ENCODE assay signal across 2 cellular contexts in genomic region chr6:45454008-45454911, GRCh38.
A peak's percentile ranks its signal among the peaks of the same experiment; 100 is the strongest.
TF ChIP-seq lines count a peak whose summit lies in the region.

No MANE protein-coding gene starts in this region.

TF ChIP-seq in IMR-90, 13 proteins besides CTCF, POLR2A, EP300 and RAD21:
- TF ChIP-seq BHLHE40 (IDR thresholded peaks at IDR 0.05; ENCODE audit: low read depth, low read length) (0 out of 2 replicates have a peak, but pooled peaks have one; percentile 9), RCOR1 (IDR thresholded peaks at IDR 0.05; ENCODE audit: insufficient replicate concordance, low read length) (no peak), FOS (IDR thresholded peaks at IDR 0.05; ENCODE audit: low read depth, low read length) (peak; percentile 92), CEBPB (IDR thresholded peaks at IDR 0.05; ENCODE audit: low read depth, low read length) (no peak), MAFK (IDR thresholded peaks at IDR 0.05; ENCODE audit: low read depth, low read length) (0 out of 2 replicates have a peak, but pooled peaks have one; percentile 23)

TF ChIP-seq in K562, 482 proteins besides CTCF, POLR2A, EP300 and RAD21:
- TF ChIP-seq FOS (IDR thresholded peaks at IDR 0.05; ENCODE audit: extremely low read depth, insufficient read length), result peak; percentile 48
- TF ChIP-seq ZBTB7A (IDR thresholded peaks at IDR 0.05; ENCODE audit: borderline replicate concordance, control insufficient read depth, low read depth, low read length), result no peak
- no peak for TF ChIP-seq ZNF212 (CRISPR knock-in tag; IDR thresholded peaks at IDR 0.05)
- TF ChIP-seq NCOR1 (IDR thresholded peaks at IDR 0.05), result 0 out of 2 replicates have a peak, but pooled peaks have one; percentile 12
- peak; percentile 74 for TF ChIP-seq DPF2 (IDR thresholded peaks at IDR 0.05)
- peak; percentile 63 for TF ChIP-seq MEIS2 (IDR thresholded peaks at IDR 0.05; ENCODE audit: partially characterized antibody)
- TF ChIP-seq FOXA3 (CRISPR knock-in tag; conservative IDR thresholded peaks at IDR 0.05 in 1 of 2, IDR thresholded peaks at IDR 0.05 in 1 of 2), result peak in 1 of 2 experiments; percentile 32; a peak in 1 of 4 replicates
- peak; percentile 96 for TF ChIP-seq ATF3 (IDR thresholded peaks at IDR 0.05)
- TF ChIP-seq ATF3 (CRISPR knock-in tag; conservative IDR thresholded peaks at IDR 0.05), result no peak
- peak; percentile 54; the same call in 1 of the 2 replicates for TF ChIP-seq HMG20A (CRISPR knock-in tag; conservative IDR thresholded peaks at IDR 0.05)
- TF ChIP-seq HEY1 (CRISPR knock-in tag; IDR thresholded peaks at IDR 0.05; ENCODE audit: borderline replicate concordance), result no peak
- no peak for TF ChIP-seq SNAPC5 (CRISPR knock-in tag; IDR thresholded peaks at IDR 0.05)
- TF ChIP-seq SMARCA4 (IDR thresholded peaks at IDR 0.05), result peak; percentile 81; the same call in 1 of the 2 replicates
- TF ChIP-seq POLR2H (tag; IDR thresholded peaks at IDR 0.05; ENCODE audit: low read depth), result 0 out of 2 replicates have a peak, but pooled peaks have one; percentile 22
- TF ChIP-seq JUNB (CRISPR knock-in tag; conservative IDR thresholded peaks at IDR 0.05), result peak; percentile 74; the same call in 1 of the 2 replicates
- TF ChIP-seq ATF7 (IDR thresholded peaks at IDR 0.05), result peak; percentile 54; the same call in 1 of the 2 replicates
- 0 out of 2 replicates have a peak, but pooled peaks have one; percentile 22 for TF ChIP-seq ZBTB9 (CRISPR knock-in tag; IDR thresholded peaks at IDR 0.05)
- TF ChIP-seq ARID3A (IDR thresholded peaks at IDR 0.05; ENCODE audit: borderline replicate concordance, low read depth, low read length), result peak; percentile 35; the same call in 1 of the 2 replicates
- TF ChIP-seq ZC3H4 (CRISPR knock-in tag; IDR thresholded peaks at IDR 0.05; ENCODE audit: borderline replicate concordance), result no peak
- TF ChIP-seq ARID1B (IDR thresholded peaks at IDR 0.05), result peak; percentile 76
- 0 out of 2 replicates have a peak, but pooled peaks have one; percentile 44 for TF ChIP-seq FOXP1 (CRISPR knock-in tag; IDR thresholded peaks at IDR 0.05)
- TF ChIP-seq ETV6 (IDR thresholded peaks at IDR 0.05; ENCODE audit: borderline replicate concordance in 1 of 2, low read depth in 2 of 2, low read length in 1 of 2), result 0 out of 4 replicates have a peak, but pooled peaks of 1 of the 2 experiments have one; percentile 41
- no peak for TF ChIP-seq ETV6 (CRISPR knock-in tag; IDR thresholded peaks at IDR 0.05; ENCODE audit: borderline replicate concordance)
- peak; percentile 93 for TF ChIP-seq JUN (IDR thresholded peaks at IDR 0.05; ENCODE audit: borderline replicate concordance, low read depth, low read length)
- no peak for TF ChIP-seq JUN (CRISPR knock-in tag; IDR thresholded peaks at IDR 0.05; ENCODE audit: borderline replicate concordance)
- TF ChIP-seq KDM1A (IDR thresholded peaks at IDR 0.05), result peak; percentile 55 to 75; a peak in 3 of 4 replicates
- TF ChIP-seq MCM3 (IDR thresholded peaks at IDR 0.05), result no peak
- TF ChIP-seq CHD7 (IDR thresholded peaks at IDR 0.05; ENCODE audit: low read depth, low read length), result no peak
- TF ChIP-seq FOSL1 (tag; conservative IDR thresholded peaks at IDR 0.05), result peak; percentile 98
- 0 out of 2 replicates have a peak, but pooled peaks have one; percentile 32 for TF ChIP-seq GABPA (tag; conservative IDR thresholded peaks at IDR 0.05; ENCODE audit: low read depth)
- peak; percentile 47 for TF ChIP-seq NFE2 (IDR thresholded peaks at IDR 0.05; ENCODE audit: low read depth)
- TF ChIP-seq SMARCC2 (IDR thresholded peaks at IDR 0.05; ENCODE audit: low read depth), result peak; percentile 42; the same call in 1 of the 2 replicates
- TF ChIP-seq ZBTB12 (CRISPR knock-in tag; IDR thresholded peaks at IDR 0.05), result no peak
- TF ChIP-seq JUND (IDR thresholded peaks at IDR 0.05; ENCODE audit: borderline replicate concordance, low read depth, low read length), result peak; percentile 98
- TF ChIP-seq JUND (tag; IDR thresholded peaks at IDR 0.05; ENCODE audit: borderline replicate concordance, low read depth, low read length), result peak; percentile 94
- TF ChIP-seq C11orf30 (IDR thresholded peaks at IDR 0.05; ENCODE audit: low read depth), result peak; percentile 55; the same call in 1 of the 2 replicates
- TF ChIP-seq TEAD4 (IDR thresholded peaks at IDR 0.05; ENCODE audit: low read length), result peak; percentile 43; the same call in 1 of the 2 replicates
- no peak for TF ChIP-seq TEAD4 (CRISPR knock-in tag; IDR thresholded peaks at IDR 0.05; ENCODE audit: borderline replicate concordance)
- peak in 1 of 2 experiments; percentile 96; a peak in 2 of 4 replicates for TF ChIP-seq RCOR1 (IDR thresholded peaks at IDR 0.05; ENCODE audit: borderline replicate concordance in 1 of 2, low read depth in 2 of 2, low read length in 2 of 2)
- TF ChIP-seq GATAD2B (IDR thresholded peaks at IDR 0.05; ENCODE audit: borderline replicate concordance), result peak; percentile 61; the same call in 1 of the 2 replicates
- TF ChIP-seq SMARCE1 (IDR thresholded peaks at IDR 0.05), result peak; percentile 84; the same call in 1 of the 2 replicates
